ENCODE assay signal across 29 cellular contexts in the genomic region with DNA sequence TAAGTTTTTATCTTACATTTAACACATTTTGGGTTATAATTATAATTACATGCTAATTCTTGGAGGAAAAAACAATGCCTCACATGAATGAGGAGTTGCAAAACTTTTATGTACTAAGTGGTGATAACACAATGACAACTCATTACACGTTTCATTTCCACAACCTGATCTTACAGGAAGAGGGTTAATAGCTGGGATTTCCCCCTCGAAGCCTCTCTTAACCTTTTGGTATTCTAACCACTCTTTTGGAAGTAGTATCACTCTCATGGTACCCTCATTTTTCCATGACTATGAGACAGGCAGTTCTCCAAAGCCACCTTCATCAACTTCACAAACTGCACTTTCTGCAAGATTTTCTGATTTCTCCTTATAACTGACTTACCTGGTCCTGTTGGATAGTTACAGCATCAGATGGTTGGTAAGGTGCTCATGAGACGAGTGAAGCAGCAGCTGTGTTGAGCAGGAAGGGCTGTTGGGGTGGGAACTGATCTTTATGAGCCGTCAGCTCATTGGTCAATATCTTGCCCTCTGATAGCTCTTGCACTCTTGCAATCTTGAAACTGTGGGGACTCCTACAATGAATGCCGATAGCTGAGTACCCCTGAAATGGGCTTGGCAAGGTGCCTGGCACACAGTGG. TPM values are rescaled to one million over a fixed set of nuclear protein-coding genes. Genes with fewer than 3 reads are reported as not detected.
"Had no signal": no experiment of that assay in that cellular context is flagged by ENCODE, and none has a peak within 500 bp of the region (broad histone marks: within the 10 kb centered on the region; RNA-seq: fewer than 3 reads in every experiment).

No MANE protein-coding gene starts in this region.

- H3K27ac Mint-ChIP-seq: activated B cell treated with CpG ODN at 0.5 μM for 24 hours; naive thymus-derived CD8-positive, alpha-beta T cell; T-cell; type B pancreatic cell had no signal

- H3K4me3 ChIP-seq: cardiac muscle cell, colonic mucosa, gastrocnemius medialis, left lung, lower lobe of right lung, uterus had no signal

- H3K36me3 Mint-ChIP-seq: naive thymus-derived CD8-positive, alpha-beta T cell; T-cell; type B pancreatic cell had no signal

- ATAC-seq: gastrocnemius medialis; left lung; lower lobe of right lung; naive thymus-derived CD8-positive, alpha-beta T cell; right cardiac atrium; T-cell had no signal

- H3K4me3 Mint-ChIP-seq: activated B cell treated with CpG ODN at 0.5 μM for 24 hours; naive thymus-derived CD8-positive, alpha-beta T cell; T-cell; type B pancreatic cell had no signal

- H3K4me1 Mint-ChIP-seq: activated B cell treated with CpG ODN at 0.5 μM for 24 hours had no signal

- DNase-seq: activated B cell treated with CpG ODN at 0.5 μM for 24 hours; activated CD4-positive, alpha-beta T cell treated with anti-CD3 and anti-CD28 coated beads, Interleukin-2, amount 50 U/mL, for 4 hours; activated CD8-positive, alpha-beta memory T cell treated with anti-CD3 and anti-CD28 coated beads, Interleukin-2, amount 50 U/mL, for 4 hours; activated effector memory CD4-positive, alpha-beta T cell treated with Interleukin-2 at 50 U/mL for 16 hours; activated naive CD4-positive, alpha-beta T cell treated with anti-CD3 and anti-CD28 coated beads, Interleukin-2, amount 50 U/mL, for 16 hours; activated T-cell treated with anti-CD3 and anti-CD28 coated beads, Interleukin-2, amount 50 U/mL, for 48 hours; anterior cingulate cortex; cerebellar nuclear complex; colonic mucosa; effector CD8-positive, alpha-beta T cell; gastrocnemius medialis; glutamatergic neuron; left lung; lower lobe of right lung; mesenchymal stem cell; naive thymus-derived CD8-positive, alpha-beta T cell; right cardiac atrium; stimulated activated CD4-positive, alpha-beta T cell treated with anti-CD3 and anti-CD28 coated beads, Interleukin-15, amount 100 ng/mL, for 24 hours; stimulated activated CD4-positive, alpha-beta T cell treated with anti-CD3 and anti-CD28 coated beads, Interleukin-2, amount 100 ng/mL, for 24 hours; stimulated activated naive CD4-positive, alpha-beta T cell treated with Interleukin-2 at 50 U/mL for 16 hours; substantia nigra; T-cell; uterus had no signal

- H3K9me3 Mint-ChIP-seq: activated B cell treated with CpG ODN at 0.5 μM for 24 hours; naive thymus-derived CD8-positive, alpha-beta T cell; T-cell; type B pancreatic cell had no signal

RNA-seq across cellular contexts. Expression of a gene that starts 41.6 kb away (rescaled TPM):
- total RNA-seq: activated B cell treated with CpG ODN at 0.5 μM for 24 hours; activated CD8-positive, alpha-beta memory T cell treated with anti-CD3 and anti-CD28 coated beads for 36 hours; dermis microvascular lymphatic vessel endothelial cell; epithelial cell of proximal tubule; naive thymus-derived CD8-positive, alpha-beta T cell; T-cell; T-helper 2 cell treated with Interferon-gamma antibody and Interleukin-4, amounts not matched to agents 100 ng/mL and 5 ng/mL, for 36 hours had no signal
